In genomic region chr1:9676128-9676527, GRCh38 we compare ENCODE assay signal across 8 cellular contexts. TPM values are rescaled to one million over a fixed set of nuclear protein-coding genes. Genes with fewer than 3 reads are reported as not detected.
A peak's percentile ranks its signal among the peaks of the same experiment; 100 is the strongest.
DNase-seq lines count a peak whose midpoint lies in the region; ATAC-seq and TF ChIP-seq lines count a peak whose summit lies in the region.
"Not testable (repeated sequence)": the region's sequence is repeated elsewhere in the genome, so short reads cannot be mapped to it uniquely, and the experiment has no call there.

No MANE protein-coding gene starts in this region.

- ATAC-seq in CD4-positive, CD25-positive, alpha-beta regulatory T cell (ENCODE audit: low read depth in 2 of 2); activated CD4-positive, alpha-beta T cell treated with anti-CD3 and anti-CD28 coated beads for 36 hours; activated CD8-positive, alpha-beta memory T cell treated with anti-CD3 and anti-CD28 coated beads, Interleukin-2, amount 10 ng/mL, durations not matched to agents 7 days and 5 days; central memory CD8-positive, alpha-beta T cell (replicated peaks; ENCODE audit: extremely low read depth, poor library complexity, severe bottlenecking); naive thymus-derived CD4-positive, alpha-beta T cell; stimulated activated memory B cell treated with anti-CD40 and anti-IgM and Interleukin-4, amounts not matched to agents 10 μg/mL and 1 μg/mL and 100 μg/mL, for 72 hours: not testable (repeated sequence)

- not testable (repeated sequence) for H3K9me3 ChIP-seq in CD4-positive, CD25-positive, alpha-beta regulatory T cell (ENCODE audit: control insufficient read depth in 2 of 2, low read length in 2 of 2); naive thymus-derived CD4-positive, alpha-beta T cell (ENCODE audit: control insufficient read depth in 2 of 3, low read length in 3 of 3)

- H3K36me3 Mint-ChIP-seq in CD4-positive, CD25-positive, alpha-beta regulatory T cell, result peaks cover 26% of the 10 kb centered on the region
- H3K36me3 Mint-ChIP-seq in activated CD4-positive, alpha-beta T cell treated with anti-CD3 and anti-CD28 coated beads for 36 hours (ENCODE audit: low read depth), result peaks cover 55% of the 10 kb centered on the region
- peaks cover 59% of the 10 kb centered on the region for H3K36me3 Mint-ChIP-seq in activated CD8-positive, alpha-beta memory T cell treated with anti-CD3 and anti-CD28 coated beads, Interleukin-2, amount 10 ng/mL, durations not matched to agents 7 days and 5 days
- H3K36me3 Mint-ChIP-seq in activated naive CD4-positive, alpha-beta T cell treated with anti-CD3 and anti-CD28 coated beads, Interleukin-2, amount 10 ng/mL, durations not matched to agents 7 days and 5 days, result peaks cover 61% of the 10 kb centered on the region
- peaks cover 49% of the 10 kb centered on the region for H3K36me3 Mint-ChIP-seq in central memory CD8-positive, alpha-beta T cell (ENCODE audit: insufficient read depth)
- H3K36me3 Mint-ChIP-seq in naive thymus-derived CD4-positive, alpha-beta T cell, result peaks cover 3 to 43% (median 28%) of the 10 kb centered on the region in 5 donors
- H3K36me3 Mint-ChIP-seq in stimulated activated memory B cell treated with anti-CD40 and anti-IgM and Interleukin-4, amounts not matched to agents 10 μg/mL and 1 μg/mL and 100 μg/mL, for 72 hours, result peaks cover 73% of the 10 kb centered on the region

- intact Hi-C loops in activated CD4-positive, alpha-beta T cell treated with anti-CD3 and anti-CD28 coated beads for 36 hours (cut with DNase I, micrococcal nuclease), result not testable (repeated sequence)
- intact Hi-C loops in naive thymus-derived CD4-positive, alpha-beta T cell (cut with micrococcal nuclease), result loop anchor here in 1 of 2 donors (1.0 kb wide), 1 partner anchor 10 kb away; no protein-coding TSS in a partner anchor

- peak overlapping the region in 2 of 3 donors; percentile 78 to 86 for H3K27ac Mint-ChIP-seq in CD4-positive, CD25-positive, alpha-beta regulatory T cell
- peak overlapping the region; percentile 43 for H3K27ac Mint-ChIP-seq in activated CD4-positive, alpha-beta T cell treated with anti-CD3 and anti-CD28 coated beads for 36 hours
- H3K27ac Mint-ChIP-seq in activated CD8-positive, alpha-beta memory T cell treated with anti-CD3 and anti-CD28 coated beads, Interleukin-2, amount 10 ng/mL, durations not matched to agents 7 days and 5 days, result peak overlapping the region; percentile 24
- H3K27ac Mint-ChIP-seq in activated naive CD4-positive, alpha-beta T cell treated with anti-CD3 and anti-CD28 coated beads, Interleukin-2, amount 10 ng/mL, durations not matched to agents 7 days and 5 days, result peak overlapping the region; percentile 49
- H3K27ac Mint-ChIP-seq in central memory CD8-positive, alpha-beta T cell (ENCODE audit: low read depth), result peak overlapping the region; percentile 89
- peak overlapping the region in 7 of 9 donors; percentile 57 to 92 (median 88) for H3K27ac Mint-ChIP-seq in naive thymus-derived CD4-positive, alpha-beta T cell
- H3K27ac Mint-ChIP-seq in stimulated activated memory B cell treated with anti-CD40 and anti-IgM and Interleukin-4, amounts not matched to agents 10 μg/mL and 1 μg/mL and 100 μg/mL, for 72 hours, result peak overlapping the region; percentile 38

- not testable (repeated sequence) for H3K27me3 Mint-ChIP-seq in CD4-positive, CD25-positive, alpha-beta regulatory T cell; activated CD4-positive, alpha-beta T cell treated with anti-CD3 and anti-CD28 coated beads for 36 hours; activated CD8-positive, alpha-beta memory T cell treated with anti-CD3 and anti-CD28 coated beads, Interleukin-2, amount 10 ng/mL, durations not matched to agents 7 days and 5 days; activated naive CD4-positive, alpha-beta T cell treated with anti-CD3 and anti-CD28 coated beads, Interleukin-2, amount 10 ng/mL, durations not matched to agents 7 days and 5 days; central memory CD8-positive, alpha-beta T cell; naive thymus-derived CD4-positive, alpha-beta T cell; stimulated activated memory B cell treated with anti-CD40 and anti-IgM and Interleukin-4, amounts not matched to agents 10 μg/mL and 1 μg/mL and 100 μg/mL, for 72 hours

- H3K27me3 ChIP-seq in CD4-positive, CD25-positive, alpha-beta regulatory T cell (ENCODE audit: control insufficient read depth, insufficient read depth, low read length); HL-60 (ENCODE audit: insufficient read depth, poor library complexity, severe bottlenecking); naive thymus-derived CD4-positive, alpha-beta T cell (ENCODE audit: control insufficient read depth in 2 of 2, insufficient read depth in 2 of 2, low read length in 2 of 2): not testable (repeated sequence)

- H3K4me3 Mint-ChIP-seq in CD4-positive, CD25-positive, alpha-beta regulatory T cell; activated CD4-positive, alpha-beta T cell treated with anti-CD3 and anti-CD28 coated beads for 36 hours; activated CD8-positive, alpha-beta memory T cell treated with anti-CD3 and anti-CD28 coated beads, Interleukin-2, amount 10 ng/mL, durations not matched to agents 7 days and 5 days; activated naive CD4-positive, alpha-beta T cell treated with anti-CD3 and anti-CD28 coated beads, Interleukin-2, amount 10 ng/mL, durations not matched to agents 7 days and 5 days; stimulated activated memory B cell treated with anti-CD40 and anti-IgM and Interleukin-4, amounts not matched to agents 10 μg/mL and 1 μg/mL and 100 μg/mL, for 72 hours: not testable (repeated sequence)
- peak overlapping the region; percentile 2 for H3K4me3 Mint-ChIP-seq in central memory CD8-positive, alpha-beta T cell
- peak overlapping the region in 4 of 10 donors; percentile 22 to 68 (median 48) for H3K4me3 Mint-ChIP-seq in naive thymus-derived CD4-positive, alpha-beta T cell

- H3K4me1 Mint-ChIP-seq in CD4-positive, CD25-positive, alpha-beta regulatory T cell, result peaks cover 13 to 83% (median 43%) of the 10 kb centered on the region in 4 donors
- H3K4me1 Mint-ChIP-seq in activated CD4-positive, alpha-beta T cell treated with anti-CD3 and anti-CD28 coated beads for 36 hours, result peaks cover 66% of the 10 kb centered on the region
- peaks cover 56% of the 10 kb centered on the region for H3K4me1 Mint-ChIP-seq in activated CD8-positive, alpha-beta memory T cell treated with anti-CD3 and anti-CD28 coated beads, Interleukin-2, amount 10 ng/mL, durations not matched to agents 7 days and 5 days
- H3K4me1 Mint-ChIP-seq in activated naive CD4-positive, alpha-beta T cell treated with anti-CD3 and anti-CD28 coated beads, Interleukin-2, amount 10 ng/mL, durations not matched to agents 7 days and 5 days, result peaks cover 59% of the 10 kb centered on the region
- H3K4me1 Mint-ChIP-seq in central memory CD8-positive, alpha-beta T cell, result peaks cover 67% of the 10 kb centered on the region
- H3K4me1 Mint-ChIP-seq in naive thymus-derived CD4-positive, alpha-beta T cell, result peaks cover 51 to 89% (median 74%) of the 10 kb centered on the region in 7 donors
- peaks cover 79% of the 10 kb centered on the region for H3K4me1 Mint-ChIP-seq in stimulated activated memory B cell treated with anti-CD40 and anti-IgM and Interleukin-4, amounts not matched to agents 10 μg/mL and 1 μg/mL and 100 μg/mL, for 72 hours

- H3K36me3 ChIP-seq in CD4-positive, CD25-positive, alpha-beta regulatory T cell (ENCODE audit: control insufficient read depth, insufficient read depth, low read length), result peaks cover 47% of the 10 kb centered on the region
- peaks cover 4 to 66% (median 5%) of the 10 kb centered on the region in 3 experiments for H3K36me3 ChIP-seq in naive thymus-derived CD4-positive, alpha-beta T cell (ENCODE audit: control insufficient read depth in 2 of 3, insufficient read depth in 3 of 3, low read length in 3 of 3)

- not testable (repeated sequence) for H3K4me3 ChIP-seq in CD4-positive, CD25-positive, alpha-beta regulatory T cell (ENCODE audit: low read depth, low read length); HL-60 (replicated peaks; ENCODE audit: insufficient read depth, low read length); naive thymus-derived CD4-positive, alpha-beta T cell (ENCODE audit: low read length)

- not testable (repeated sequence) for H3K9me3 Mint-ChIP-seq in CD4-positive, CD25-positive, alpha-beta regulatory T cell; activated CD4-positive, alpha-beta T cell treated with anti-CD3 and anti-CD28 coated beads for 36 hours (ENCODE audit: low read depth); activated CD8-positive, alpha-beta memory T cell treated with anti-CD3 and anti-CD28 coated beads, Interleukin-2, amount 10 ng/mL, durations not matched to agents 7 days and 5 days (ENCODE audit: low read depth); activated naive CD4-positive, alpha-beta T cell treated with anti-CD3 and anti-CD28 coated beads, Interleukin-2, amount 10 ng/mL, durations not matched to agents 7 days and 5 days; central memory CD8-positive, alpha-beta T cell; naive thymus-derived CD4-positive, alpha-beta T cell; stimulated activated memory B cell treated with anti-CD40 and anti-IgM and Interleukin-4, amounts not matched to agents 10 μg/mL and 1 μg/mL and 100 μg/mL, for 72 hours

- peak overlapping the region; percentile 37 for H3K27ac ChIP-seq in CD4-positive, CD25-positive, alpha-beta regulatory T cell (ENCODE audit: insufficient read depth, low read length, poor library complexity, severe bottlenecking)
- peak overlapping the region; percentile 45 for H3K27ac ChIP-seq in HL-60 (replicated peaks)
- H3K27ac ChIP-seq in naive thymus-derived CD4-positive, alpha-beta T cell (ENCODE audit: low read depth, low read length), result peak overlapping the region; percentile 60

- H3K4me1 ChIP-seq in CD4-positive, CD25-positive, alpha-beta regulatory T cell (ENCODE audit: control insufficient read depth, insufficient read depth, low read length, poor library complexity, severe bottlenecking), result peaks cover 41% of the 10 kb centered on the region
- peaks cover 42 to 44% of the 10 kb centered on the region in 2 donors for H3K4me1 ChIP-seq in naive thymus-derived CD4-positive, alpha-beta T cell (ENCODE audit: control insufficient read depth in 2 of 2, insufficient read depth in 2 of 2, low read length in 2 of 2)

- not testable (repeated sequence) for TF ChIP-seq CTCF in HL-60 (IDR thresholded peaks at IDR 0.05; ENCODE audit: insufficient read depth, low read length)

- CTCF ChIA-PET in activated CD4-positive, alpha-beta T cell treated with anti-CD3 and anti-CD28 coated beads for 36 hours (lab: Charles Lee), result interaction anchor here (0.6 to 1.0 kb wide), 2 partner anchors 16 to 22 kb away, joined by 3 read pairs; no protein-coding TSS in a partner anchor
- CTCF ChIA-PET in activated CD8-positive, alpha-beta memory T cell treated with anti-CD3 and anti-CD28 coated beads, Interleukin-2, amount 10 ng/mL, durations not matched to agents 7 days and 5 days (lab: Charles Lee), result interaction anchor here (2.0 kb wide), 1 partner anchor 10 kb away, joined by 8 read pairs; no protein-coding TSS in a partner anchor
- CTCF ChIA-PET in activated naive CD4-positive, alpha-beta T cell treated with anti-CD3 and anti-CD28 coated beads, Interleukin-2, amount 10 ng/mL, durations not matched to agents 7 days and 5 days (lab: Charles Lee), result not testable (repeated sequence)
- CTCF ChIA-PET in naive thymus-derived CD4-positive, alpha-beta T cell (lab: Charles Lee), result interaction anchor here (0.6 kb wide), 1 partner anchor 22 kb away, joined by 5 read pairs; no protein-coding TSS in a partner anchor

- POLR2A ChIA-PET in activated CD4-positive, alpha-beta T cell treated with anti-CD3 and anti-CD28 coated beads for 36 hours (lab: Charles Lee), result interaction anchor here (0.7 kb wide), 1 partner anchor 57 kb away, joined by 3 read pairs; no protein-coding TSS in a partner anchor
- POLR2A ChIA-PET in naive thymus-derived CD4-positive, alpha-beta T cell (lab: Charles Lee), result interaction anchor here (0.8 to 1.9 kb wide), 6 partner anchors 10 to 40 kb away, joined by 3 to 9 read pairs (median 4); partner anchors contain the start of gene PIK3CD

- not testable (repeated sequence) for DNase-seq in CD4-positive, CD25-positive, alpha-beta regulatory T cell; HL-60 (ENCODE audit: low read depth in 1 of 2, low spot score in 1 of 2); activated CD4-positive, alpha-beta T cell treated with anti-CD3 and anti-CD28 coated beads for 36 hours; activated CD8-positive, alpha-beta memory T cell treated with anti-CD3 and anti-CD28 coated beads, Interleukin-2, amount 10 ng/mL, durations not matched to agents 7 days and 5 days; activated naive CD4-positive, alpha-beta T cell treated with anti-CD3 and anti-CD28 coated beads, Interleukin-2, amount 10 ng/mL, durations not matched to agents 7 days and 5 days; central memory CD8-positive, alpha-beta T cell (ENCODE audit: low spot score in 2 of 2); naive thymus-derived CD4-positive, alpha-beta T cell

RNA-seq across cellular contexts. Expression of gene PIK3CD, which starts 24.6 kb away (rescaled TPM):
- total RNA-seq in CD4-positive, CD25-positive, alpha-beta regulatory T cell, result 187 TPM
- 10 to 100 TPM; 47.3 to 63.2 (median 52.5) TPM for polyA plus RNA-seq in CD4-positive, CD25-positive, alpha-beta regulatory T cell
- total RNA-seq in activated CD4-positive, alpha-beta T cell treated with anti-CD3 and anti-CD28 coated beads for 36 hours, result 100 to 1,000 TPM in 1 of 2 experiments, 10 to 100 TPM in 1; 96.4 to 114 TPM
- 100 to 1,000 TPM; 256 to 261 TPM for total RNA-seq in activated CD8-positive, alpha-beta memory T cell treated with anti-CD3 and anti-CD28 coated beads, Interleukin-2, amount 10 ng/mL, durations not matched to agents 7 days and 5 days
- 100 to 1,000 TPM; 269 to 313 (median 283) TPM for total RNA-seq in naive thymus-derived CD4-positive, alpha-beta T cell
- 100 to 1,000 TPM in 1 of 2 donors, 10 to 100 TPM in 1; 74.9 to 174 TPM for polyA plus RNA-seq in naive thymus-derived CD4-positive, alpha-beta T cell

Comparison
In these comparisons a context has a peak if more than half of its experiments do, and no peak if none do; other contexts are left out.
1. H3K27ac Mint-ChIP-seq: peak in every context shown above with its lines; median percentile 89 in central memory CD8-positive, alpha-beta T cell; 88 in naive thymus-derived CD4-positive, alpha-beta T cell; 82 in CD4-positive, CD25-positive, alpha-beta regulatory T cell; 49 in activated naive CD4-positive, alpha-beta T cell treated with anti-CD3 and anti-CD28 coated beads, Interleukin-2, amount 10 ng/mL, durations not matched to agents 7 days and 5 days; 43 in activated CD4-positive, alpha-beta T cell treated with anti-CD3 and anti-CD28 coated beads for 36 hours; 38 in stimulated activated memory B cell treated with anti-CD40 and anti-IgM and Interleukin-4, amounts not matched to agents 10 μg/mL and 1 μg/mL and 100 μg/mL, for 72 hours; 24 in activated CD8-positive, alpha-beta memory T cell treated with anti-CD3 and anti-CD28 coated beads, Interleukin-2, amount 10 ng/mL, durations not matched to agents 7 days and 5 days.